In genomic region chr2:112254466-112255240, GRCh38 we compare ENCODE assay signal across 8 cellular contexts. TPM values are rescaled to one million over a fixed set of nuclear protein-coding genes. Genes with fewer than 3 reads are reported as not detected.
A peak's percentile ranks its signal among the peaks of the same experiment; 100 is the strongest.
DNase-seq lines count a peak whose midpoint lies in the region; ATAC-seq and TF ChIP-seq lines count a peak whose summit lies in the region.

Gene ZC3H8, minus strand, starts transcription at chr2:112255042. Its CDS starts 61 bp downstream, at chr2:112254981.

- no peaks in the 10 kb centered on the region for H3K27me3 Mint-ChIP-seq in CD4-positive, alpha-beta memory T cell

- ATAC-seq in GM19438 (IDR thresholded peaks at IDR 0.05; ENCODE audit: low read depth, unreplicated experiment) (peak; percentile 83), HG03571 (IDR thresholded peaks at IDR 0.05; ENCODE audit: unreplicated experiment) (peak; percentile 90)

- no peaks in the 10 kb centered on the region for H3K27me3 ChIP-seq in CD4-positive, alpha-beta memory T cell (ENCODE audit: insufficient read depth, low read length)
- H3K27me3 ChIP-seq in liver (ENCODE audit: control insufficient read depth in 4 of 4, insufficient read depth in 4 of 4, low read length in 3 of 4), result no peaks in the 10 kb centered on the region

- no peaks in the 10 kb centered on the region for H3K36me3 ChIP-seq in CD4-positive, alpha-beta memory T cell (ENCODE audit: insufficient read depth, low read length)
- peaks cover 0 to 2% (median 0%) of the 10 kb centered on the region in 4 donors for H3K36me3 ChIP-seq in liver (ENCODE audit: control insufficient read depth in 4 of 4, insufficient read depth in 3 of 4, low read depth in 1 of 4, low read length in 3 of 4)

- H3K27ac Mint-ChIP-seq in CD4-positive, alpha-beta memory T cell, result peak within 1 kb of the TSS; percentile 87 to 97 (median 96)

- POLR2A ChIA-PET in CD4-positive, alpha-beta memory T cell (lab: Charles Lee; ENCODE audit: partially characterized antibody), result interaction anchor here (0.6 to 3.0 kb wide), 22 partner anchors 10 to 330 kb away, joined by 3 to 44 read pairs (median 4); partner anchors contain the start of genes POLR1B, TMEM87B and ZC3H6

- peaks cover 35% of the 10 kb centered on the region for H3K4me1 ChIP-seq in CD4-positive, alpha-beta memory T cell (ENCODE audit: insufficient read depth, low read length)
- H3K4me1 ChIP-seq in liver (ENCODE audit: control insufficient read depth in 4 of 4, insufficient read depth in 4 of 4, low read length in 3 of 4), result peaks cover 0 to 11% (median 6%) of the 10 kb centered on the region in 4 donors

- no peaks in the 10 kb centered on the region for H3K36me3 Mint-ChIP-seq in CD4-positive, alpha-beta memory T cell

- peak within 1 kb of the TSS; percentile 3 to 73 for H3K9ac ChIP-seq in liver (ENCODE audit: low read depth in 1 of 2, low read length in 2 of 2)

- CTCF ChIA-PET in CD4-positive, alpha-beta memory T cell (lab: Charles Lee; ENCODE audit: partially characterized antibody), result interaction anchor here (0.9 to 4.2 kb wide), 9 partner anchors 12 to 329 kb away, joined by 3 to 17 read pairs (median 4); no protein-coding TSS in a partner anchor

- intact Hi-C loops in CD4-positive, alpha-beta memory T cell (cut with micrococcal nuclease), result loop anchor here (1.0 to 10.0 kb wide), 9 partner anchors 22 to 370 kb away; partner anchors contain the start of genes ANAPC1, CHCHD5, TMEM87B and TTL

- peaks cover 0 to 4% (median 0%) of the 10 kb centered on the region in 8 donors for H3K9me3 Mint-ChIP-seq in CD4-positive, alpha-beta memory T cell

- TF ChIP-seq RAD21 in liver (IDR thresholded peaks at IDR 0.05), result peak in 1 of 2 donors; percentile 38

- no peaks in the 10 kb centered on the region for H3K9me3 ChIP-seq in CD4-positive, alpha-beta memory T cell (ENCODE audit: control insufficient read depth in 1 of 2, low read length in 2 of 2)
- no peaks in the 10 kb centered on the region for H3K9me3 ChIP-seq in liver (ENCODE audit: control insufficient read depth in 4 of 4, low read length in 3 of 4)

- under 1% methylated on average over 68 of the region's 68 CpGs for WGBS in liver

- H3K4me3 Mint-ChIP-seq in CD4-positive, alpha-beta memory T cell, result peak within 1 kb of the TSS; percentile 88 to 93 (median 91)

- peak; percentile 93 to 96 (median 96) for DNase-seq in CD4-positive, alpha-beta memory T cell
- DNase-seq in NCI-H82 (lab: John Stamatoyannopoulos, UW) (peak; percentile 96), dermis blood vessel endothelial cell (peak; percentile 94)
- DNase-seq in activated CD4-positive, alpha-beta T cell treated with anti-CD3 and anti-CD28 coated beads, Interleukin-2, amount 50 U/mL, for 48 hours, result peak; percentile 96 to 97
- DNase-seq in stimulated activated CD4-positive, alpha-beta T cell treated with anti-CD3 and anti-CD28 coated beads, Interleukin-4, amount 100 ng/mL, for 24 hours, result peak; percentile 95

- H3K4me1 Mint-ChIP-seq in CD4-positive, alpha-beta memory T cell, result peaks cover 5 to 23% (median 15%) of the 10 kb centered on the region in 4 donors

- H3K27ac ChIP-seq in CD4-positive, alpha-beta memory T cell (ENCODE audit: low read depth, low read length), result peak within 1 kb of the TSS; percentile 92
- H3K27ac ChIP-seq in liver (ENCODE audit: low read depth in 1 of 2, low read length in 2 of 2), result peak within 1 kb of the TSS; percentile 64 to 86

- peak within 1 kb of the TSS; percentile 75 to 96 for H3K4me3 ChIP-seq in CD4-positive, alpha-beta memory T cell (ENCODE audit: low read length in 2 of 2)
- peak within 1 kb of the TSS; percentile 56 to 82 (median 70) for H3K4me3 ChIP-seq in liver (ENCODE audit: low read depth in 1 of 3, low read length in 3 of 3)

- TF ChIP-seq CTCF in liver (IDR thresholded peaks at IDR 0.05; ENCODE audit: low read depth, low read length, missing input control), result no peak

TF ChIP-seq in liver, 16 proteins besides CTCF, POLR2A, EP300 and RAD21:
- TF ChIP-seq SP1 (IDR thresholded peaks at IDR 0.05), result no peak
- peak; percentile 46 for TF ChIP-seq YY1 (IDR thresholded peaks at IDR 0.05)
- no peak for TF ChIP-seq ZBTB33 (IDR thresholded peaks at IDR 0.05)
- TF ChIP-seq REST (IDR thresholded peaks at IDR 0.05), result peak; percentile 63
- TF ChIP-seq FOXA1 (IDR thresholded peaks at IDR 0.05), result no peak
- peak; percentile 63 for TF ChIP-seq TAF1 (conservative IDR thresholded peaks at IDR 0.05)
- no peak for TF ChIP-seq HNF4G (IDR thresholded peaks at IDR 0.05)
- no peak for TF ChIP-seq JUND (IDR thresholded peaks at IDR 0.05)
- TF ChIP-seq ATF3 (IDR thresholded peaks at IDR 0.05), result no peak
- peak in 1 of 2 donors; percentile 37 for TF ChIP-seq RXRA (IDR thresholded peaks at IDR 0.05)
- no peak for TF ChIP-seq HNF4A (conservative IDR thresholded peaks at IDR 0.05)
- peak; percentile 8 for TF ChIP-seq MAX (IDR thresholded peaks at IDR 0.05)
- TF ChIP-seq NR2F2 (IDR thresholded peaks at IDR 0.05), result no peak
- no peak for TF ChIP-seq FOXA2 (IDR thresholded peaks at IDR 0.05)
- TF ChIP-seq EGR1 (IDR thresholded peaks at IDR 0.05; ENCODE audit: low read depth in 2 of 2), result no peak
- TF ChIP-seq GABPA (IDR thresholded peaks at IDR 0.05 in 1 of 2, conservative IDR thresholded peaks at IDR 0.05 in 1 of 2), result no peak
TF ChIP-seq in liver: peak in this region for 5.

RNA-seq across cellular contexts. Expression of gene ZC3H8, which starts in this region (rescaled TPM):
- total RNA-seq in CD4-positive, alpha-beta memory T cell, result 10 to 100 TPM; 17.9 to 18.9 TPM
- 10 to 100 TPM in 1 of 2 donors, 1 to 10 TPM in 1; 8.4 to 17.3 TPM for polyA plus RNA-seq in CD4-positive, alpha-beta memory T cell
- 7.3 and 8.5 TPM in 2 replicates for total RNA-seq in dermis blood vessel endothelial cell
- total RNA-seq in liver, result 1 to 10 TPM; 5.7 to 7.2 TPM
- 1 to 10 TPM; 2.4 to 8.9 TPM for polyA plus RNA-seq in liver

Comparison
In these comparisons a context has a peak if more than half of its experiments do, and no peak if none do; other contexts are left out.
1. Peak in every context shown above with its lines: DNase-seq, ATAC-seq, H3K4me3 ChIP-seq and H3K27ac ChIP-seq.